Comparison of ENCODE assay signal across 1 cellular context in the genomic region with DNA sequence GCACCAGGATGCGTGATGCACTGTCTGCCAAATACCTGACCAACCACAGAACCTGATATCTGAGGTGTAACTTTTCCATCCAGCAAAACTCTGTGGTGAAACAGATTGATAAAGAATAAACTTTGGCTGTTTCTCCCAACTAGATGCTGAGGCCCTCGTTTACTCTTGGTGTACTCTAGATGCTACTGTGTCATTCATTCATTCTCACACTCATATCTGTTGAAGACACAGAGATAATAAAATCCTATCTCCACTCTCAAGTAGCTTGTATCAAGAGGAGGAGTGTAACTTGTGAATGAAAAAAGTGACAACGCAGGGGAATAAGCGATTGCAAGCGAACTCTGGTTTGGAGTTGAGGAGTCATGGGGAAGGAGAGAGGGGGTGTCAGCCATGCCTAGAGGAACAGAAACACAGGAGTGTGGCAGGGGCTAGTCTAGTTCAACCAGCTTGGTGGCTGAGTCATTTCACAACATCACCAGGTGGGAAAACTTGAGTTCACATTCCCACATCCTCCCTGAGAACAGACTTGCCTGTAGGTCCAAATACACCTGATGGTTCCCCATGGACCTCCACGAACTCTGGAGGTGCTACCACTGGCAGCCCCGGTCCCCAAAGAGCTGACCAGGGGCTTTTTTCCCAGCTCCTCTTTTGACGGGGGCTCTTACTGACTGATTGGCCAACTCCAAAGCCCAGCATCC.
TF ChIP-seq lines count a peak whose summit lies in the region.

No MANE protein-coding gene starts in this region.

TF ChIP-seq in GM23338, 12 proteins besides CTCF, POLR2A, EP300 and RAD21 (continued from another document):
- TF ChIP-seq, protein P1, sequence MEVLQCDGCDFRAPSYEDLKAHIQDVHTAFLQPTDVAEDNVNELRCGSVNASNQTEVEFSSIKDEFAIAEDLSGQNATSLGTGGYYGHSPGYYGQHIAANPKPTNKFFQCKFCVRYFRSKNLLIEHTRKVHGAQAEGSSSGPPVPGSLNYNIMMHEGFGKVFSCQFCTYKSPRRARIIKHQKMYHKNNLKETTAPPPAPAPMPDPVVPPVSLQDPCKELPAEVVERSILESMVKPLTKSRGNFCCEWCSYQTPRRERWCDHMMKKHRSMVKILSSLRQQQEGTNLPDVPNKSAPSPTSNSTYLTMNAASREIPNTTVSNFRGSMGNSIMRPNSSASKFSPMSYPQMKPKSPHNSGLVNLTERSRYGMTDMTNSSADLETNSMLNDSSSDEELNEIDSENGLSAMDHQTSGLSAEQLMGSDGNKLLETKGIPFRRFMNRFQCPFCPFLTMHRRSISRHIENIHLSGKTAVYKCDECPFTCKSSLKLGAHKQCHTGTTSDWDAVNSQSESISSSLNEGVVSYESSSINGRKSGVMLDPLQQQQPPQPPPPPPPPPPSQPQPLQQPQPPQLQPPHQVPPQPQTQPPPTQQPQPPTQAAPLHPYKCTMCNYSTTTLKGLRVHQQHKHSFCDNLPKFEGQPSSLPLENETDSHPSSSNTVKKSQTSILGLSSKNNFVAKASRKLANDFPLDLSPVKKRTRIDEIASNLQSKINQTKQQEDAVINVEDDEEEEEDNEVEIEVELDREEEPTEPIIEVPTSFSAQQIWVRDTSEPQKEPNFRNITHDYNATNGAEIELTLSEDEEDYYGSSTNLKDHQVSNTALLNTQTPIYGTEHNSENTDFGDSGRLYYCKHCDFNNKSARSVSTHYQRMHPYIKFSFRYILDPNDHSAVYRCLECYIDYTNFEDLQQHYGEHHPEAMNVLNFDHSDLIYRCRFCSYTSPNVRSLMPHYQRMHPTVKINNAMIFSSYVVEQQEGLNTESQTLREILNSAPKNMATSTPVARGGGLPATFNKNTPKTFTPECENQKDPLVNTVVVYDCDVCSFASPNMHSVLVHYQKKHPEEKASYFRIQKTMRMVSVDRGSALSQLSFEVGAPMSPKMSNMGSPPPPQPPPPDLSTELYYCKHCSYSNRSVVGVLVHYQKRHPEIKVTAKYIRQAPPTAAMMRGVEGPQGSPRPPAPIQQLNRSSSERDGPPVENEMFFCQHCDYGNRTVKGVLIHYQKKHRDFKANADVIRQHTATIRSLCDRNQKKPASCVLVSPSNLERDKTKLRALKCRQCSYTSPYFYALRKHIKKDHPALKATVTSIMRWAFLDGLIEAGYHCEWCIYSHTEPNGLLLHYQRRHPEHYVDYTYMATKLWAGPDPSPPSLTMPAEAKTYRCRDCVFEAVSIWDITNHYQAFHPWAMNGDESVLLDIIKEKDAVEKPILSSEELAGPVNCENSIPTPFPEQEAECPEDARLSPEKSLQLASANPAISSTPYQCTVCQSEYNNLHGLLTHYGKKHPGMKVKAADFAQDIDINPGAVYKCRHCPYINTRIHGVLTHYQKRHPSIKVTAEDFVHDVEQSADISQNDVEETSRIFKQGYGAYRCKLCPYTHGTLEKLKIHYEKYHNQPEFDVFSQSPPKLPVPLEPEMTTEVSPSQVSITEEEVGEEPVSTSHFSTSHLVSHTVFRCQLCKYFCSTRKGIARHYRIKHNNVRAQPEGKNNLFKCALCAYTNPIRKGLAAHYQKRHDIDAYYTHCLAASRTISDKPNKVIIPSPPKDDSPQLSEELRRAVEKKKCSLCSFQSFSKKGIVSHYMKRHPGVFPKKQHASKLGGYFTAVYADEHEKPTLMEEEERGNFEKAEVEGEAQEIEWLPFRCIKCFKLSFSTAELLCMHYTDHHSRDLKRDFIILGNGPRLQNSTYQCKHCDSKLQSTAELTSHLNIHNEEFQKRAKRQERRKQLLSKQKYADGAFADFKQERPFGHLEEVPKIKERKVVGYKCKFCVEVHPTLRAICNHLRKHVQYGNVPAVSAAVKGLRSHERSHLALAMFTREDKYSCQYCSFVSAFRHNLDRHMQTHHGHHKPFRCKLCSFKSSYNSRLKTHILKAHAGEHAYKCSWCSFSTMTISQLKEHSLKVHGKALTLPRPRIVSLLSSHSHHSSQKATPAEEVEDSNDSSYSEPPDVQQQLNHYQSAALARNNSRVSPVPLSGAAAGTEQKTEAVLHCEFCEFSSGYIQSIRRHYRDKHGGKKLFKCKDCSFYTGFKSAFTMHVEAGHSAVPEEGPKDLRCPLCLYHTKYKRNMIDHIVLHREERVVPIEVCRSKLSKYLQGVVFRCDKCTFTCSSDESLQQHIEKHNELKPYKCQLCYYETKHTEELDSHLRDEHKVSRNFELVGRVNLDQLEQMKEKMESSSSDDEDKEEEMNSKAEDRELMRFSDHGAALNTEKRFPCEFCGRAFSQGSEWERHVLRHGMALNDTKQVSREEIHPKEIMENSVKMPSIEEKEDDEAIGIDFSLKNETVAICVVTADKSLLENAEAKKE (CRISPR knock-in tag; IDR thresholded peaks at IDR 0.05): no peak
- TF ChIP-seq POLR2AphosphoS5 (IDR thresholded peaks at IDR 0.05; ENCODE audit: low read depth) (no peak), JUNB (IDR thresholded peaks at IDR 0.05; ENCODE audit: unreplicated experiment) (no peak), CREB1 (CRISPR knock-in tag; IDR thresholded peaks at IDR 0.05; ENCODE audit: low read depth) (no peak), ZNF331 (CRISPR knock-in tag; IDR thresholded peaks at IDR 0.05; ENCODE audit: low read depth) (no peak), STAT1 (IDR thresholded peaks at IDR 0.05; ENCODE audit: unreplicated experiment) (no peak), EZH2phosphoT487 (IDR thresholded peaks at IDR 0.05; ENCODE audit: unreplicated experiment) (no peak), ZNF114 (CRISPR knock-in tag; IDR thresholded peaks at IDR 0.05) (no peak)
- TF ChIP-seq, protein P2, sequence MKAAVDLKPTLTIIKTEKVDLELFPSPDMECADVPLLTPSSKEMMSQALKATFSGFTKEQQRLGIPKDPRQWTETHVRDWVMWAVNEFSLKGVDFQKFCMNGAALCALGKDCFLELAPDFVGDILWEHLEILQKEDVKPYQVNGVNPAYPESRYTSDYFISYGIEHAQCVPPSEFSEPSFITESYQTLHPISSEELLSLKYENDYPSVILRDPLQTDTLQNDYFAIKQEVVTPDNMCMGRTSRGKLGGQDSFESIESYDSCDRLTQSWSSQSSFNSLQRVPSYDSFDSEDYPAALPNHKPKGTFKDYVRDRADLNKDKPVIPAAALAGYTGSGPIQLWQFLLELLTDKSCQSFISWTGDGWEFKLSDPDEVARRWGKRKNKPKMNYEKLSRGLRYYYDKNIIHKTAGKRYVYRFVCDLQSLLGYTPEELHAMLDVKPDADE (IDR thresholded peaks at IDR 0.05): no peak
